Comparison of ENCODE assay signal across 8 cellular contexts in genomic region chrX:119488749-119489148, GRCh38. TPM values are rescaled to one million over a fixed set of nuclear protein-coding genes. Genes with fewer than 3 reads are reported as not detected.
DNase-seq lines count a peak whose midpoint lies in the region; ATAC-seq, FAIRE-seq and TF ChIP-seq lines count a peak whose summit lies in the region.

No MANE protein-coding gene starts in this region.

- H4K20me1 ChIP-seq in Karpas-422 (ENCODE audit: insufficient read depth, low read depth, low read length) (no peaks in the 10 kb centered on the region), H1 (replicated peaks in 1 of 2; ENCODE audit: control insufficient read depth in 1 of 2, insufficient read depth in 2 of 2, low read length in 2 of 2) (no peaks in the 10 kb centered on the region)

- H3K18ac ChIP-seq in H1 (ENCODE audit: extremely low read depth, low read length) = no peak overlapping the region

- no peak for ATAC-seq in GM21723 (IDR thresholded peaks at IDR 0.05; ENCODE audit: unreplicated experiment)

- H3K4me2 ChIP-seq in Karpas-422 (ENCODE audit: low read depth, low read length, poor library complexity, severe bottlenecking) (no peak overlapping the region), H1 (ENCODE audit: insufficient read depth in 1 of 2, low read depth in 2 of 2, low read length in 2 of 2) (no peak overlapping the region)

- no peak overlapping the region for H3K56ac ChIP-seq in H1 (replicated peaks; ENCODE audit: insufficient read length, low read depth, low read length)

- FAIRE-seq in H1 (lab: Jason Lieb, UNC) (no peak), H54 (lab: Jason Lieb, UNC) (no peak)

- TF ChIP-seq POLR2A in H1 (IDR thresholded peaks at IDR 0.05; ENCODE audit: control extremely low read depth in 1 of 2, low read depth in 2 of 2, low read length in 2 of 2) (no peak), H54 (IDR thresholded peaks at IDR 0.05; ENCODE audit: low read depth, low read length) (no peak)

- H3K79me2 ChIP-seq in Karpas-422 (ENCODE audit: low read length) (no peaks in the 10 kb centered on the region), H1 (ENCODE audit: control insufficient read depth in 1 of 2, insufficient read depth in 2 of 2, low read length in 2 of 2) (no peaks in the 10 kb centered on the region)

- DNase-seq in NCI-H2029 treated with DMSO at 0.1 percent for 48 hours (lab: John Stamatoyannopoulos, UW) (peak; percentile 6), NCI-H2029 (lab: John Stamatoyannopoulos, UW) (no peak), Karpas-422 (peak; percentile 73), SW480 (ENCODE audit: low spot score) (peak; percentile 60), H1 (ENCODE audit: low read depth in 1 of 2, low spot score in 2 of 2) (peak in 1 of 2 experiments; percentile 56), myocyte (ENCODE audit: low read depth) (peak; percentile 53), H54 (ENCODE audit: insufficient read length, low spot score) (no peak)

- no peak overlapping the region for H2BK15ac ChIP-seq in H1 (ENCODE audit: low read length)

- H3K14ac ChIP-seq in H1 (ENCODE audit: insufficient read length) = no peak overlapping the region

- H4K5ac ChIP-seq in H1 (ENCODE audit: insufficient read length, low read depth, low read length) = no peak overlapping the region

- H3K23ac ChIP-seq in H1 (ENCODE audit: insufficient read length) = no peak overlapping the region

- H3K27me3 ChIP-seq in Karpas-422 (ENCODE audit: low read length) = no peaks in the 10 kb centered on the region
- H3K27me3 ChIP-seq in H1 (replicated peaks in 1 of 4; ENCODE audit: control insufficient read depth in 3 of 4, extremely low read depth in 1 of 4, insufficient read depth in 3 of 4, low read length in 3 of 4) = no peaks in the 10 kb centered on the region

- H2BK120ac ChIP-seq in H1 (replicated peaks; ENCODE audit: low read depth, low read length) = no peak overlapping the region

- no peak overlapping the region for H3K4ac ChIP-seq in H1 (replicated peaks; ENCODE audit: insufficient read length, low read depth, low read length)

- peak in 2 of 3 experiments; percentile 39 to 46; a peak in 3 of 4 replicates for TF ChIP-seq CTCF in H1 (IDR thresholded peaks at IDR 0.05; ENCODE audit: control extremely low read depth in 1 of 3, insufficient read depth in 1 of 3, low read depth in 1 of 3, low read length in 3 of 3)

- no peak overlapping the region for H2BK5ac ChIP-seq in H1 (ENCODE audit: low read depth, low read length)

- H3K9ac ChIP-seq in Karpas-422 (ENCODE audit: low read length) (no peak overlapping the region), H1 (replicated peaks in 1 of 4; ENCODE audit: extremely low read depth in 1 of 4, low read depth in 3 of 4, low read length in 3 of 4) (no peak overlapping the region)

- H2AFZ ChIP-seq in Karpas-422 (ENCODE audit: low read length) (no peak overlapping the region), H1 (ENCODE audit: low read length) (no peak overlapping the region)

- CTCF ChIA-PET in H1 (lab: Charles Lee; ENCODE audit: partially characterized antibody) = interaction anchor here (0.6 to 4.4 kb wide), 18 partner anchors 8 to 251 kb away, joined by 3 to 34 read pairs (median 4); no protein-coding TSS in a partner anchor

- H2BK20ac ChIP-seq in H1 (ENCODE audit: low read length) = no peak overlapping the region

- no peak overlapping the region for H2BK12ac ChIP-seq in H1 (ENCODE audit: low read depth, low read length)

- H3K9me3 ChIP-seq in Karpas-422 (ENCODE audit: low read length) (no peaks in the 10 kb centered on the region), H1 (ENCODE audit: insufficient read depth in 2 of 2, low read depth in 1 of 2, low read length in 1 of 2) (no peaks in the 10 kb centered on the region)

- WGBS in H1 (ENCODE audit: extremely low coverage in 1 of 2, insufficient coverage in 1 of 2, insufficient read length in 1 of 2, insufficient replicate concordance in 2 of 2, low coverage in 1 of 2, low lambda C conversion rate in 2 of 2, missing lambda C conversion rate in 1 of 2), 2 experiments = 38% methylated on average over 5 of the region's 8 CpGs; no CpG with 5 or more reads in 1 of the 2 experiments

- no peaks in the 10 kb centered on the region for H3K36me3 ChIP-seq in Karpas-422 (ENCODE audit: insufficient read depth, low read length)
- H3K36me3 ChIP-seq in H1 (ENCODE audit: control insufficient read depth in 2 of 4, insufficient read depth in 4 of 4, low read length in 3 of 4) = no peaks in the 10 kb centered on the region

- no peaks in the 10 kb centered on the region for H3K4me1 ChIP-seq in Karpas-422 (ENCODE audit: low read length)
- no peaks in the 10 kb centered on the region for H3K4me1 ChIP-seq in H1 (replicated peaks in 1 of 4; ENCODE audit: control insufficient read depth in 3 of 4, insufficient read depth in 4 of 4, low read length in 3 of 4)

- no peak overlapping the region for H2AK5ac ChIP-seq in H1 (ENCODE audit: low read depth, low read length)

- H4K8ac ChIP-seq in H1 (ENCODE audit: extremely low read depth, insufficient read depth, low read length) = no peak overlapping the region

- TF ChIP-seq EP300 in H1 (IDR thresholded peaks at IDR 0.05; ENCODE audit: borderline replicate concordance in 1 of 2, low read depth in 2 of 2, low read length in 2 of 2) = no peak

- no peak overlapping the region for H4K91ac ChIP-seq in H1 (replicated peaks; ENCODE audit: insufficient read length, low read length)

- H3K23me2 ChIP-seq in H1 (ENCODE audit: low read depth, low read length) = no peaks in the 10 kb centered on the region

- TF ChIP-seq RAD21 in H1 (IDR thresholded peaks at IDR 0.05 in 1 of 2, conservative IDR thresholded peaks at IDR 0.05 in 1 of 2; ENCODE audit: low read depth in 2 of 2, low read length in 2 of 2) = peak; percentile 29 to 53; a peak in 3 of 4 replicates

- no peak overlapping the region for H3K27ac ChIP-seq in Karpas-422 (ENCODE audit: low read length)
- H3K27ac ChIP-seq in H1 (ENCODE audit: low read depth, low read length) = no peak overlapping the region

- POLR2A ChIA-PET in H1 (lab: Charles Lee; ENCODE audit: partially characterized antibody) = interaction anchor here (0.6 kb wide), 1 partner anchor 250 kb away, joined by 3 read pairs; no protein-coding TSS in a partner anchor

- H3K9me2 ChIP-seq in Karpas-422 (replicated peaks; ENCODE audit: insufficient read depth, low read length) = no peaks in the 10 kb centered on the region

- H3K4me3 ChIP-seq in Karpas-422 (ENCODE audit: low read length) (no peak overlapping the region), H1 (ENCODE audit: extremely low read depth in 1 of 4, insufficient read depth in 2 of 4, low read depth in 3 of 4, low read length in 4 of 4) (no peak overlapping the region)

- no peaks in the 10 kb centered on the region for H3K79me1 ChIP-seq in H1 (ENCODE audit: low read depth, low read length)

TF ChIP-seq in H1, 55 proteins besides CTCF, POLR2A, EP300 and RAD21:
- TF ChIP-seq BCL11A (IDR thresholded peaks at IDR 0.05; ENCODE audit: low read depth in 2 of 2, low read length in 2 of 2) (no peak), CREB1 (IDR thresholded peaks at IDR 0.05) (no peak), CHD1 (IDR thresholded peaks at IDR 0.05; ENCODE audit: low read depth, low read length) (no peak), TCF12 (IDR thresholded peaks at IDR 0.05; ENCODE audit: low read depth, low read length) (no peak)

RNA-seq across cellular contexts. Expression of gene SLC25A5, which starts 20.5 kb away (rescaled TPM):
- 364 and 450 TPM in 2 replicates for total RNA-seq in Karpas-422 (2014; rRNA removed; shearing (Covaris generic); ENCODE audit: low replicate concordance)
- 512 and 520 TPM in 2 replicates for total RNA-seq in H1 (2021; fragmentation: NEBNext Ultra II Directional; extraction: Animal tissue kit (Norgen Biotek cat#: 25700))
- polyA plus RNA-seq in H1 (2011; rRNA removed) = 727 and 851 TPM in 2 replicates
- polyA plus RNA-seq in H1 (2011; cell fraction: cytosol; rRNA removed) = 793 TPM
- polyA plus RNA-seq in H1 (2011; cell fraction: nucleus; rRNA removed) = 452 TPM
- polyA plus RNA-seq in H1 (2012, experiment 1 of 2) = 569 to 644 TPM (median 621 TPM) in 4 replicates
- polyA plus RNA-seq in H1 (2012, experiment 2 of 2) = 389 TPM
- polyA plus RNA-seq in H1 (2013, experiment 1 of 2) = 413 TPM
- 398 TPM for polyA plus RNA-seq in H1 (2013, experiment 2 of 2)
- 456 and 489 TPM in 2 replicates for polyA minus RNA-seq in H1 (2011; rRNA and poly(A)+ RNA removed)
- 258 TPM for polyA minus RNA-seq in H1 (2011; cell fraction: cytosol; rRNA and poly(A)+ RNA removed)
- 152 TPM for polyA minus RNA-seq in H1 (2011; cell fraction: nucleus; rRNA and poly(A)+ RNA removed)
- total RNA-seq in myocyte = 118 and 173 TPM in 2 replicates
- 180 TPM for polyA plus RNA-seq in myocyte (2012)

Comparison
In these comparisons a context has a peak if more than half of its experiments do, and no peak if none do; other contexts are left out.
1. DNase-seq: peak in NCI-H2029 treated with DMSO at 0.1 percent for 48 hours (single experiment), Karpas-422 (single experiment), SW480 (single experiment) and myocyte (single experiment); none in NCI-H2029 (single experiment) and H54 (single experiment).